Comparison of ENCODE assay signal across 11 cellular contexts in genomic region chr5:172421020-172421419, GRCh38. TPM values are rescaled to one million over a fixed set of nuclear protein-coding genes. Genes with fewer than 3 reads are reported as not detected.
DNase-seq lines count a peak whose midpoint lies in the region; ATAC-seq and TF ChIP-seq lines count a peak whose summit lies in the region.
"Had no signal": no experiment of that assay in that cellular context is flagged by ENCODE, and none has a peak within 500 bp of the region (broad histone marks: within the 10 kb centered on the region; RNA-seq: fewer than 3 reads in every experiment).

No MANE protein-coding gene starts in this region.

- peaks cover 19% of the 10 kb centered on the region for H3K4me1 ChIP-seq in PC-9 (replicated peaks; ENCODE audit: insufficient read depth)
- peaks cover 68% of the 10 kb centered on the region for H3K4me1 ChIP-seq in muscle layer of colon (ENCODE audit: insufficient read depth, low read length)
- peaks cover 73% of the 10 kb centered on the region for H3K4me1 ChIP-seq in testis

- no TSS peak for BruUV-seq in PC-9 (replicated peaks; lab: Mats Ljungman, UMichigan)

- no peaks in the 10 kb centered on the region for H3K9me2 ChIP-seq in PC-9 (ENCODE audit: insufficient read depth)

- peaks cover 32% of the 10 kb centered on the region for H3K27me3 Mint-ChIP-seq in dendritic cell treated with granulocyte-macrophage colony-stimulating factor and Interleukin-4, amounts not matched to agents 40 ng/mL and 50 ng/mL, for 4 days
- H3K27me3 Mint-ChIP-seq in HFFc6 (ENCODE audit: insufficient read depth) = peaks cover 3% of the 10 kb centered on the region; the same call in 1 of the 2 replicates

- H3K27ac ChIP-seq in PC-9 (peak overlapping the region; percentile 66), muscle layer of colon (ENCODE audit: low read depth, low read length) (peak overlapping the region; percentile 37), testis (peak overlapping the region; percentile 81 to 87), WERI-Rb-1 (no peak overlapping the region)

- H3K9me3 ChIP-seq in PC-9 (ENCODE audit: insufficient read depth, low read depth) (no peaks in the 10 kb centered on the region), muscle layer of colon (ENCODE audit: low read length) (no peaks in the 10 kb centered on the region), testis (no peaks in the 10 kb centered on the region), WERI-Rb-1 (ENCODE audit: severe bottlenecking) (no peaks in the 10 kb centered on the region)

- no peak for ATAC-seq in GM21786 (IDR thresholded peaks at IDR 0.05; ENCODE audit: unreplicated experiment)

- peak overlapping the region; percentile 69 for H3K4me2 ChIP-seq in PC-9

- peaks cover 53% of the 10 kb centered on the region for H3K4me1 Mint-ChIP-seq in dendritic cell treated with granulocyte-macrophage colony-stimulating factor and Interleukin-4, amounts not matched to agents 40 ng/mL and 50 ng/mL, for 4 days (ENCODE audit: low read depth)
- peaks cover 47% of the 10 kb centered on the region for H3K4me1 Mint-ChIP-seq in HFFc6 (ENCODE audit: low read depth)

- peaks cover 11% of the 10 kb centered on the region for H3K36me3 Mint-ChIP-seq in dendritic cell treated with granulocyte-macrophage colony-stimulating factor and Interleukin-4, amounts not matched to agents 40 ng/mL and 50 ng/mL, for 4 days (ENCODE audit: low read depth)
- H3K36me3 Mint-ChIP-seq in HFFc6 (ENCODE audit: low read depth) = peaks cover 6% of the 10 kb centered on the region
- H3K36me3 Mint-ChIP-seq: activated naive CD8-positive, alpha-beta T cell treated with anti-CD3 and anti-CD28 coated beads, Interleukin-2, amount 10 ng/mL, durations not matched to agents 7 days and 5 days had no signal

- H3K36me3 ChIP-seq in PC-9 (ENCODE audit: low read depth) (no peaks in the 10 kb centered on the region), muscle layer of colon (ENCODE audit: insufficient read depth, low read length) (peaks cover 11% of the 10 kb centered on the region), testis (ENCODE audit: low read depth, missing control alignments) (no peaks in the 10 kb centered on the region), WERI-Rb-1 (no peaks in the 10 kb centered on the region)

- TF ChIP-seq CTCF in PC-9 (conservative IDR thresholded peaks at IDR 0.05) (no peak), testis (IDR thresholded peaks at IDR 0.05) (no peak), HFFc6 (IDR thresholded peaks at IDR 0.05) (no peak), WERI-Rb-1 (IDR thresholded peaks at IDR 0.05; ENCODE audit: low read depth, low read length) (no peak)

- H3K9ac ChIP-seq in muscle layer of colon (ENCODE audit: low read length) = no peak overlapping the region

- CTCF ChIA-PET in PC-9 (lab: Charles Lee) = interaction anchor here (0.6 kb wide), 1 partner anchor 108 kb away, joined by 10 read pairs; no protein-coding TSS in a partner anchor

- 70 to 72% methylated on average over 7 of the region's 7 CpGs for WGBS in testis, 2 donors

- no peaks in the 10 kb centered on the region for H3K9me3 Mint-ChIP-seq in dendritic cell treated with granulocyte-macrophage colony-stimulating factor and Interleukin-4, amounts not matched to agents 40 ng/mL and 50 ng/mL, for 4 days
- H3K9me3 Mint-ChIP-seq in HFFc6 = no peaks in the 10 kb centered on the region
- H3K9me3 Mint-ChIP-seq: activated naive CD8-positive, alpha-beta T cell treated with anti-CD3 and anti-CD28 coated beads, Interleukin-2, amount 10 ng/mL, durations not matched to agents 7 days and 5 days had no signal

- H3K4me3 ChIP-seq in PC-9 (no peak overlapping the region), muscle layer of colon (ENCODE audit: low read depth in 1 of 2, low read length in 2 of 2) (no peak overlapping the region), testis (no peak overlapping the region), WERI-Rb-1 (ENCODE audit: low read depth, low read length) (no peak overlapping the region)

- H4K20me1 ChIP-seq in PC-9 (ENCODE audit: insufficient read depth) = no peaks in the 10 kb centered on the region

- H3K79me2 ChIP-seq in PC-9 (ENCODE audit: low read depth) = no peaks in the 10 kb centered on the region

- H3K27ac Mint-ChIP-seq in dendritic cell treated with granulocyte-macrophage colony-stimulating factor and Interleukin-4, amounts not matched to agents 40 ng/mL and 50 ng/mL, for 4 days = peak overlapping the region; percentile 74
- no peak overlapping the region for H3K27ac Mint-ChIP-seq in HFFc6
- H3K27ac Mint-ChIP-seq: activated naive CD8-positive, alpha-beta T cell treated with anti-CD3 and anti-CD28 coated beads, Interleukin-2, amount 10 ng/mL, durations not matched to agents 7 days and 5 days had no signal

- intact Hi-C loops in PC-9 (cut with micrococcal nuclease; ENCODE audit: unreplicated experiment) (loop anchor here (2.0 kb wide), 1 partner anchor 16 kb away; no protein-coding TSS in a partner anchor), testis (cut with DNase I; ENCODE audit: low total_unique reads) (no loop called here)
- intact Hi-C loops in dendritic cell treated with granulocyte-macrophage colony-stimulating factor and Interleukin-4, amounts not matched to agents 40 ng/mL and 50 ng/mL, for 4 days (cut with micrococcal nuclease) = no loop called here

- H2AFZ ChIP-seq in PC-9 = no peak overlapping the region

- no peak overlapping the region for H3K4me3 Mint-ChIP-seq in dendritic cell treated with granulocyte-macrophage colony-stimulating factor and Interleukin-4, amounts not matched to agents 40 ng/mL and 50 ng/mL, for 4 days
- H3K4me3 Mint-ChIP-seq in HFFc6 = no peak overlapping the region
- H3K4me3 Mint-ChIP-seq: activated naive CD8-positive, alpha-beta T cell treated with anti-CD3 and anti-CD28 coated beads, Interleukin-2, amount 10 ng/mL, durations not matched to agents 7 days and 5 days had no signal

- TF ChIP-seq POLR2A in testis (IDR thresholded peaks at IDR 0.05) = no peak

- H3F3A ChIP-seq in PC-9 (ENCODE audit: insufficient read depth, low read depth) = peaks cover 6% of the 10 kb centered on the region

- H3K27me3 ChIP-seq in PC-9 (ENCODE audit: insufficient read depth, low read depth) (no peaks in the 10 kb centered on the region), muscle layer of colon (ENCODE audit: control insufficient read depth in 1 of 2, insufficient read depth in 2 of 2, low read length in 2 of 2) (no peaks in the 10 kb centered on the region), testis (no peaks in the 10 kb centered on the region), WERI-Rb-1 (ENCODE audit: insufficient read depth, low read depth, severe bottlenecking) (no peaks in the 10 kb centered on the region)

- POLR2A ChIA-PET in PC-9 (lab: Charles Lee; ENCODE audit: unreplicated experiment) = no interaction called here

- no peak for DNase-seq in PC-9
- no peak for DNase-seq in testis
- no peak for DNase-seq in superior temporal gyrus (ENCODE audit: extremely low spot score)
- no peak for DNase-seq in HFFc6
- DNase-seq in WERI-Rb-1 = no peak
- DNase-seq: activated CD8-positive, alpha-beta memory T cell treated with anti-CD3 and anti-CD28 coated beads, Interleukin-2, amount 50 U/mL, for 4 hours; activated naive CD8-positive, alpha-beta T cell treated with anti-CD3 and anti-CD28 coated beads, Interleukin-2, amount 10 ng/mL, durations not matched to agents 7 days and 5 days; stimulated activated CD4-positive, alpha-beta T cell treated with anti-CD3 and anti-CD28 coated beads, Interleukin-12 subunit alpha, Interleukin-12 subunit beta, amount 100 ng/mL, for 4 hours had no signal

RNA-seq across cellular contexts. Expression of gene SH3PXD2B, which starts 33.3 kb away (rescaled TPM):
- 26.1 and 29.3 TPM in 2 replicates for total RNA-seq in PC-9 (2021)
- total RNA-seq in testis = 10 to 100 TPM; 18.3 to 29.4 TPM
- 20.2 TPM for polyA plus RNA-seq in testis (ENCODE audit: insufficient read depth, low read depth, low replicate concordance)
- 10 to 100 TPM; 12.4 to 28.4 (median 24.3) TPM for total RNA-seq in HFFc6 (2021; fragmentation: NEBNext Ultra II Directional; extraction: Animal tissue kit (Norgen Biotek cat#: 25700))
